Comparison of ENCODE assay signal across 22 cellular contexts in genomic region chr6:136212616-136213396, GRCh38. TPM values are rescaled to one million over a fixed set of nuclear protein-coding genes. Genes with fewer than 3 reads are reported as not detected.
A peak's percentile ranks its signal among the peaks of the same experiment; 100 is the strongest.
DNase-seq lines count a peak whose midpoint lies in the region; ATAC-seq, FAIRE-seq and TF ChIP-seq lines count a peak whose summit lies in the region.
"Had no signal": no experiment of that assay in that cellular context is flagged by ENCODE, and none has a peak within 500 bp of the region (broad histone marks: within the 10 kb centered on the region; RNA-seq: fewer than 3 reads in every experiment).

No MANE protein-coding gene starts in this region.

- WGBS in IMR-90 (ENCODE audit: extremely low coverage in 2 of 2, insufficient read length in 1 of 2), 2 experiments, result no CpG with 5 or more reads among the region's 4 CpGs
- 35% methylated on average over 4 of the region's 4 CpGs for WGBS in smooth muscle cell (ENCODE audit: low lambda C conversion rate)
- WGBS in spleen, 5 donors, result 81 to 95% (median 92%) methylated on average over 4 of the region's 4 CpGs

- TF ChIP-seq CTCF in IMR-90 (conservative IDR thresholded peaks at IDR 0.05; ENCODE audit: low read depth, low read length) (no peak), fibroblast of villous mesenchyme (IDR thresholded peaks at IDR 0.05; ENCODE audit: insufficient read depth, low read depth, low read length) (no peak), mesothelial cell of epicardium (IDR thresholded peaks at IDR 0.05; ENCODE audit: unreplicated experiment) (no peak), smooth muscle cell (IDR thresholded peaks at IDR 0.05; ENCODE audit: borderline replicate concordance, insufficient read depth, poor library complexity, severe bottlenecking) (no peak), spleen (IDR thresholded peaks at IDR 0.05 in 8 of 11, conservative IDR thresholded peaks at IDR 0.05 in 3 of 11) (no peak)

- no peak overlapping the region for H2BK5ac ChIP-seq in IMR-90 (ENCODE audit: low read depth, low read length, poor library complexity, severe bottlenecking)

- H2BK15ac ChIP-seq in IMR-90 (ENCODE audit: low read depth, low read length), result no peak overlapping the region

- peaks cover 2% of the 10 kb centered on the region; the same call in 1 of the 2 replicates for H3K4me1 ChIP-seq in IMR-90 (ENCODE audit: control insufficient read depth, insufficient read depth, low read length)
- no peaks in the 10 kb centered on the region for H3K4me1 ChIP-seq in smooth muscle cell (ENCODE audit: low read depth)
- H3K4me1 ChIP-seq in spleen, result no peaks in the 10 kb centered on the region
- H3K4me1 ChIP-seq: A549; BLaER1 treated with 17β-estradiol and CSF1 and Interleukin-3, amounts not matched to agents 10 nM and 100 nM; Caco-2 had no signal

- no peak overlapping the region for H4K8ac ChIP-seq in IMR-90 (ENCODE audit: low read depth in 2 of 2, low read length in 2 of 2)

- CTCF ChIA-PET in IMR-90 (lab: Yijun Ruan, JAX), result interaction anchor here (0.7 to 1.1 kb wide), 4 partner anchors 175 to 379 kb away, joined by 3 read pairs; no protein-coding TSS in a partner anchor

- H3K4me2 ChIP-seq in IMR-90 (ENCODE audit: low read depth, low read length), result no peak overlapping the region
- peak overlapping the region; percentile 43 for H3K4me2 ChIP-seq in smooth muscle cell
- H3K4me2 ChIP-seq: A549; BLaER1 treated with 17β-estradiol and CSF1 and Interleukin-3, amounts not matched to agents 10 nM and 100 nM had no signal

- H3K9me3 ChIP-seq in IMR-90 (ENCODE audit: control insufficient read depth, insufficient read depth, low read length) (no peaks in the 10 kb centered on the region), smooth muscle cell (replicated peaks; ENCODE audit: low read depth) (no peaks in the 10 kb centered on the region), spleen (no peaks in the 10 kb centered on the region)
- H3K9me3 ChIP-seq: A549; BLaER1 treated with 17β-estradiol and CSF1 and Interleukin-3, amounts not matched to agents 10 nM and 100 nM; Caco-2 had no signal

- no peak overlapping the region for H2AFZ ChIP-seq in IMR-90 (replicated peaks; ENCODE audit: low read length, poor library complexity)
- no peak overlapping the region for H2AFZ ChIP-seq in smooth muscle cell (ENCODE audit: low read depth)

- no peak for FAIRE-seq in RCC 7860 (lab: Jason Lieb, UNC)
- FAIRE-seq: A549, D721Med, G401.6, GM12891 had no signal

- H2AK5ac ChIP-seq in IMR-90 (ENCODE audit: low read depth, low read length), result no peak overlapping the region

- no peak overlapping the region for H3K14ac ChIP-seq in IMR-90 (replicated peaks; ENCODE audit: low read depth, low read length)

- H3K9me3 Mint-ChIP-seq in mesothelial cell of epicardium, result peaks cover 4% of the 10 kb centered on the region
- H3K9me3 Mint-ChIP-seq: CD4-positive, alpha-beta T cell; CD8-positive, alpha-beta T cell had no signal

- no peak for TF ChIP-seq POLR2A in IMR-90 (IDR thresholded peaks at IDR 0.05; ENCODE audit: low read depth, low read length)
- TF ChIP-seq POLR2A in spleen (IDR thresholded peaks at IDR 0.05), result no peak

- peak; percentile 53 for ATAC-seq in IMR-90 (ENCODE audit: low read depth)
- ATAC-seq: A549; CD8-positive, alpha-beta T cell had no signal

- no peak for TF ChIP-seq RAD21 in IMR-90 (IDR thresholded peaks at IDR 0.05; ENCODE audit: low read length)

- H3K27ac ChIP-seq in IMR-90 (ENCODE audit: insufficient read depth, low read length), result no peak overlapping the region
- H3K27ac ChIP-seq in smooth muscle cell (ENCODE audit: low read depth), result peak overlapping the region; percentile 20
- no peak overlapping the region for H3K27ac ChIP-seq in spleen
- H3K27ac ChIP-seq: 22Rv1; A549; BLaER1 treated with 17β-estradiol and CSF1 and Interleukin-3, amounts not matched to agents 10 nM and 100 nM; C4-2B had no signal

- no peak overlapping the region for H3K4ac ChIP-seq in IMR-90 (ENCODE audit: low read depth, low read length)

- H3K79me2 ChIP-seq in smooth muscle cell (ENCODE audit: low read depth), result no peaks in the 10 kb centered on the region

- H4K20me1 ChIP-seq in IMR-90 (ENCODE audit: insufficient read depth, low read length), result no peaks in the 10 kb centered on the region
- H4K20me1 ChIP-seq in smooth muscle cell (ENCODE audit: low read depth), result no peaks in the 10 kb centered on the region
- H4K20me1 ChIP-seq: BLaER1 treated with 17β-estradiol and CSF1 and Interleukin-3, amounts not matched to agents 10 nM and 100 nM had no signal

- no peak overlapping the region for H2BK20ac ChIP-seq in IMR-90 (ENCODE audit: low read depth, low read length)

- H3K9ac ChIP-seq in IMR-90 (ENCODE audit: low read depth, low read length), result no peak overlapping the region
- H3K9ac ChIP-seq in smooth muscle cell (ENCODE audit: low read depth), result no peak overlapping the region
- H3K9ac ChIP-seq: BLaER1 treated with 17β-estradiol and CSF1 and Interleukin-3, amounts not matched to agents 10 nM and 100 nM had no signal

- H3K18ac ChIP-seq in IMR-90 (ENCODE audit: low read depth, low read length), result no peak overlapping the region

- H3K27ac Mint-ChIP-seq in mesothelial cell of epicardium, result peak overlapping the region; percentile 47
- H3K27ac Mint-ChIP-seq: B cell; CD4-positive, alpha-beta T cell; CD8-positive, alpha-beta T cell had no signal

- H3K4me3 ChIP-seq in IMR-90 (ENCODE audit: insufficient read depth, low read depth, low read length) (no peak overlapping the region), fibroblast of villous mesenchyme (ENCODE audit: low read depth, low read length) (no peak overlapping the region), smooth muscle cell (no peak overlapping the region), spleen (no peak overlapping the region)
- H3K4me3 ChIP-seq: A549; BLaER1 treated with 17β-estradiol and CSF1 and Interleukin-3, amounts not matched to agents 10 nM and 100 nM had no signal

- H2AK9ac ChIP-seq in IMR-90 (replicated peaks; ENCODE audit: low read depth, low read length, poor library complexity), result no peak overlapping the region

- no peak overlapping the region for H3K56ac ChIP-seq in IMR-90 (ENCODE audit: extremely low read depth, insufficient read depth, low read length)

- peaks cover 12% of the 10 kb centered on the region for H3K4me1 Mint-ChIP-seq in mesothelial cell of epicardium
- H3K4me1 Mint-ChIP-seq: B cell had no signal

- intact Hi-C loops in IMR-90 (cut with micrococcal nuclease), result no loop called here
- intact Hi-C loops in spleen (cut with DNase I; ENCODE audit: low total_unique reads), result no loop called here

- dilution Hi-C loops in IMR-90 (cut with HindIII; ENCODE audit: low sequenced_read_pairs, unreplicated experiment), result no loop called here

- DNase-seq in IMR-90 (no peak), fibroblast of villous mesenchyme (ENCODE audit: low read depth) (peak; percentile 78), mesothelial cell of epicardium (ENCODE audit: low spot score in 2 of 2, unreplicated experiment in 2 of 2) (no peak), smooth muscle cell (lab: John Stamatoyannopoulos, UW; ENCODE audit: unreplicated experiment) (no peak), spleen (no peak), RCC 7860 (ENCODE audit: low spot score) (no peak)
- DNase-seq in NK-92 treated with Interleukin-12 subunit alpha and Interleukin-12 subunit beta, amount 100 ng/mL, for 24 hours (lab: John Stamatoyannopoulos, UW), result no peak
- DNase-seq: AML-193; Caco-2; Calu3; CD4-positive, alpha-beta T cell; CD8-positive, alpha-beta T cell; DMS79 treated with DMSO at 0.1 percent for 48 hours; GF-D8 had no signal

- no peak overlapping the region for H4K5ac ChIP-seq in IMR-90 (ENCODE audit: low read depth, low read length)

- no peak overlapping the region for H3K23ac ChIP-seq in IMR-90 (ENCODE audit: low read depth, low read length)

- no peaks in the 10 kb centered on the region for H3K27me3 ChIP-seq in IMR-90 (ENCODE audit: control insufficient read depth, insufficient read depth, low read length)
- no peaks in the 10 kb centered on the region for H3K27me3 ChIP-seq in smooth muscle cell (ENCODE audit: low read depth)
- no peaks in the 10 kb centered on the region for H3K27me3 ChIP-seq in spleen (replicated peaks in 1 of 7)
- H3K27me3 ChIP-seq: BLaER1 treated with 17β-estradiol and CSF1 and Interleukin-3, amounts not matched to agents 10 nM and 100 nM had no signal

- no peak overlapping the region for H2BK120ac ChIP-seq in IMR-90 (ENCODE audit: low read depth, low read length)

- H3K36me3 ChIP-seq in IMR-90 (ENCODE audit: control insufficient read depth, insufficient read depth, low read length), result no peaks in the 10 kb centered on the region
- no peaks in the 10 kb centered on the region for H3K36me3 ChIP-seq in smooth muscle cell (ENCODE audit: low read depth)
- H3K36me3 ChIP-seq in spleen, result no peaks in the 10 kb centered on the region
- H3K36me3 ChIP-seq: BLaER1 treated with 17β-estradiol and CSF1 and Interleukin-3, amounts not matched to agents 10 nM and 100 nM had no signal

- peaks cover 2% of the 10 kb centered on the region for H3F3A ChIP-seq in smooth muscle cell (ENCODE audit: low read depth)

- POLR2A ChIA-PET in IMR-90 (lab: Charles Lee; ENCODE audit: unreplicated experiment), result no interaction called here

- BruUV-seq in IMR-90 (replicated peaks; lab: Mats Ljungman, UMichigan), result no TSS peak

- H3K4me3 Mint-ChIP-seq in mesothelial cell of epicardium, result no peak overlapping the region
- H3K4me3 Mint-ChIP-seq: B cell; CD4-positive, alpha-beta T cell; CD8-positive, alpha-beta T cell had no signal

- H4K91ac ChIP-seq in IMR-90 (ENCODE audit: insufficient read depth, low read depth, low read length), result no peak overlapping the region

- H3K27me3 Mint-ChIP-seq in mesothelial cell of epicardium (ENCODE audit: low read depth), result no peaks in the 10 kb centered on the region
- H3K27me3 Mint-ChIP-seq: B cell; CD4-positive, alpha-beta T cell had no signal

- H3K79me1 ChIP-seq in IMR-90 (ENCODE audit: low read depth in 1 of 2, low read length in 2 of 2), result no peaks in the 10 kb centered on the region

- H3K9me1 ChIP-seq in IMR-90 (ENCODE audit: insufficient read depth, low read length), result no peaks in the 10 kb centered on the region

- in situ Hi-C loops in IMR-90 (cut with MboI; ENCODE audit: low sequenced_read_pairs), result no loop called here

- H3K36me3 Mint-ChIP-seq in mesothelial cell of epicardium, result no peaks in the 10 kb centered on the region
- H3K36me3 Mint-ChIP-seq: CD8-positive, alpha-beta T cell had no signal

TF ChIP-seq in IMR-90, 13 proteins besides CTCF, POLR2A, EP300 and RAD21 (continues in another document):
- TF ChIP-seq BHLHE40 (IDR thresholded peaks at IDR 0.05; ENCODE audit: low read depth, low read length) (no peak), RCOR1 (IDR thresholded peaks at IDR 0.05; ENCODE audit: insufficient replicate concordance, low read length) (no peak), CEBPB (IDR thresholded peaks at IDR 0.05; ENCODE audit: low read depth, low read length) (no peak), FOS (IDR thresholded peaks at IDR 0.05; ENCODE audit: low read depth, low read length) (no peak)

RNA-seq across cellular contexts. Expression of gene MTFR2, which starts 37.3 kb away (rescaled TPM):
- total RNA-seq in IMR-90 (2012; rRNA removed), result 0.72 and 1.9 TPM in 2 replicates
- polyA plus RNA-seq in IMR-90 (2012; rRNA removed), result 6.0 and 7.2 TPM in 2 replicates
- 2.5 and 6.4 TPM in 2 replicates for polyA plus RNA-seq in IMR-90 (2012; cell fraction: cytosol; rRNA removed)
- polyA plus RNA-seq in IMR-90 (2012; cell fraction: nucleus; rRNA removed; ENCODE audit: low replicate concordance), result 1.6 and 4.7 TPM in 2 replicates
- total RNA-seq in fibroblast of villous mesenchyme, result 0.97 and 4.3 TPM in 2 replicates
- 1.7 to 2.2 TPM (median 2.0 TPM) in 3 replicates for total RNA-seq in mesothelial cell of epicardium
- total RNA-seq in smooth muscle cell, result 10.9 and 12.4 TPM in 2 replicates
- 1.4 and 2.7 TPM in 2 replicates for polyA plus RNA-seq in smooth muscle cell
- 1 to 10 TPM; 1.6 to 4.6 (median 2.6) TPM for total RNA-seq in spleen
- polyA plus RNA-seq in spleen, result 1 to 10 TPM; 2.2 to 3.7 (median 2.4) TPM
